23 cellular contexts compared by ENCODE assay signal in genomic region chr6:158095031-158095430, GRCh38.
"Had no signal": no experiment of that assay in that cellular context is flagged by ENCODE, and none has a peak within 500 bp of the region (broad histone marks: within the 10 kb centered on the region; RNA-seq: fewer than 3 reads in every experiment).

No MANE protein-coding gene starts in this region.

- H3K27me3 Mint-ChIP-seq: activated naive CD4-positive, alpha-beta T cell treated with anti-CD3 and anti-CD28 coated beads, Interleukin-2, amount 50 U/mL, for 24 hours; memory B cell; natural killer cell treated with Interleukin-12 subunit alpha and Interleukin-12 subunit beta and Interleukin-15 and Interleukin-18, amount 100 ng/mL, for 72 hours; T-cell had no signal

- H3K4me3 ChIP-seq: dorsolateral prefrontal cortex, esophagus squamous epithelium, heart left ventricle, left lung, psoas muscle, sigmoid colon, transverse colon had no signal

- H3K27ac Mint-ChIP-seq: activated naive CD4-positive, alpha-beta T cell treated with anti-CD3 and anti-CD28 coated beads, Interleukin-2, amount 50 U/mL, for 24 hours; memory B cell; natural killer cell treated with Interleukin-12 subunit alpha and Interleukin-12 subunit beta and Interleukin-15 and Interleukin-18, amount 100 ng/mL, for 72 hours; T-cell had no signal

- H3K4me3 Mint-ChIP-seq: activated naive CD4-positive, alpha-beta T cell treated with anti-CD3 and anti-CD28 coated beads, Interleukin-2, amount 50 U/mL, for 24 hours; memory B cell; natural killer cell treated with Interleukin-12 subunit alpha and Interleukin-12 subunit beta and Interleukin-15 and Interleukin-18, amount 100 ng/mL, for 72 hours; T-cell had no signal

- H3K4me1 ChIP-seq: esophagus squamous epithelium, heart left ventricle, left lung, psoas muscle, sigmoid colon, transverse colon had no signal

- DNase-seq: activated CD4-positive, alpha-beta T cell treated with anti-CD3 and anti-CD28 coated beads for 48 hours; activated CD8-positive, alpha-beta memory T cell treated with anti-CD3 and anti-CD28 coated beads for 24 hours; amygdala; brain microvascular endothelial cell; dorsolateral prefrontal cortex; esophagus squamous epithelium; foreskin melanocyte; heart left ventricle; islet precursor cell; left lung; nucleus accumbens; psoas muscle; sigmoid colon; stimulated activated CD4-positive, alpha-beta T cell treated with anti-CD3 and anti-CD28 coated beads, Interleukin-12 subunit alpha, Interleukin-12 subunit beta, amount 100 ng/mL, for 4 hours; stimulated activated naive CD4-positive, alpha-beta T cell; substantia nigra; T-cell; T1000; transverse colon had no signal

- H3K27me3 ChIP-seq: brain microvascular endothelial cell, dorsolateral prefrontal cortex, esophagus squamous epithelium, heart left ventricle, left lung, sigmoid colon, transverse colon had no signal

- H3K9me3 Mint-ChIP-seq: activated naive CD4-positive, alpha-beta T cell treated with anti-CD3 and anti-CD28 coated beads, Interleukin-2, amount 50 U/mL, for 24 hours; memory B cell; natural killer cell treated with Interleukin-12 subunit alpha and Interleukin-12 subunit beta and Interleukin-15 and Interleukin-18, amount 100 ng/mL, for 72 hours; T-cell had no signal

- H3K4me1 Mint-ChIP-seq: activated naive CD4-positive, alpha-beta T cell treated with anti-CD3 and anti-CD28 coated beads, Interleukin-2, amount 50 U/mL, for 24 hours; memory B cell; T-cell had no signal

- H3K9me3 ChIP-seq: esophagus squamous epithelium, heart left ventricle, left lung, psoas muscle, sigmoid colon, transverse colon had no signal

- H3K27ac ChIP-seq: brain microvascular endothelial cell, esophagus squamous epithelium, heart left ventricle, left lung, psoas muscle, sigmoid colon, transverse colon, VCaP had no signal

- ATAC-seq: left lung; natural killer cell treated with Interleukin-12 subunit alpha and Interleukin-12 subunit beta and Interleukin-15 and Interleukin-18, amount 100 ng/mL, for 72 hours; T-cell had no signal
